ENCODE assay signal across 20 cellular contexts in genomic region chr9:6818292-6818922, GRCh38.
"Had no signal": no experiment of that assay in that cellular context is flagged by ENCODE, and none has a peak within 500 bp of the region (broad histone marks: within the 10 kb centered on the region; RNA-seq: fewer than 3 reads in every experiment).

No MANE protein-coding gene starts in this region.

- H3K27me3 Mint-ChIP-seq: activated CD4-positive, alpha-beta memory T cell treated with anti-CD3 and anti-CD28 coated beads, Interleukin-2, amount 10 ng/mL, durations not matched to agents 7 days and 5 days had no signal

- H3K27ac ChIP-seq: adrenal gland, ascending aorta, breast epithelium, coronary artery, heart right ventricle, left lung, spleen had no signal

- FAIRE-seq: kidney had no signal

- ATAC-seq: heart right ventricle, left lung, natural killer cell had no signal

- DNase-seq: activated CD4-positive, alpha-beta memory T cell treated with anti-CD3 and anti-CD28 coated beads, Interleukin-2, amount 10 ng/mL, durations not matched to agents 7 days and 5 days; activated CD4-positive, alpha-beta T cell treated with anti-CD3 and anti-CD28 coated beads for 48 hours; activated gamma-delta T cell; activated naive CD4-positive, alpha-beta T cell treated with anti-CD3 and anti-CD28 coated beads, Interleukin-2, amount 50 U/mL, for 16 hours; activated T-cell treated with anti-CD3 and anti-CD28 coated beads for 4 hours; adrenal gland; heart right ventricle; kidney; left lung; natural killer cell; retina; spleen; stimulated activated CD4-positive, alpha-beta T cell treated with anti-CD3 and anti-CD28 coated beads, Interleukin-4, amount 100 ng/mL, for 1 hour; stimulated activated naive CD4-positive, alpha-beta T cell treated with Interleukin-2 at 50 U/mL for 16 hours; T1000 had no signal

- H3K9me3 ChIP-seq: adrenal gland, ascending aorta, breast epithelium, heart right ventricle, left lung, spleen had no signal

- H3K27me3 ChIP-seq: adrenal gland, ascending aorta, breast epithelium, heart right ventricle, left lung, spleen had no signal

- H3K4me3 Mint-ChIP-seq: activated CD4-positive, alpha-beta memory T cell treated with anti-CD3 and anti-CD28 coated beads, Interleukin-2, amount 10 ng/mL, durations not matched to agents 7 days and 5 days; natural killer cell; T-helper 1 cell treated with Interleukin-12 subunit alpha and Interleukin-12 subunit beta and Interleukin-4 antibody, amounts not matched to agents 30 μg/mL and 1 μg/mL, for 36 hours had no signal

- H3K4me3 ChIP-seq: adrenal gland, ascending aorta, breast epithelium, coronary artery, heart right ventricle, left lung, lung, spleen had no signal

- H3K4me1 ChIP-seq: adrenal gland, ascending aorta, breast epithelium, left lung had no signal

- H3K27ac Mint-ChIP-seq: activated CD4-positive, alpha-beta memory T cell treated with anti-CD3 and anti-CD28 coated beads, Interleukin-2, amount 10 ng/mL, durations not matched to agents 7 days and 5 days; T-helper 1 cell treated with Interleukin-12 subunit alpha and Interleukin-12 subunit beta and Interleukin-4 antibody, amounts not matched to agents 30 μg/mL and 1 μg/mL, for 36 hours had no signal

- H3K9me3 Mint-ChIP-seq: natural killer cell; T-helper 1 cell treated with Interleukin-12 subunit alpha and Interleukin-12 subunit beta and Interleukin-4 antibody, amounts not matched to agents 30 μg/mL and 1 μg/mL, for 36 hours had no signal

- H3K36me3 ChIP-seq: adrenal gland, breast epithelium had no signal

- H3K36me3 Mint-ChIP-seq: natural killer cell had no signal
